ENCODE assay signal across 25 cellular contexts in genomic region chr2:184520441-184520840, GRCh38.
"Had no signal": no experiment of that assay in that cellular context is flagged by ENCODE, and none has a peak within 500 bp of the region (broad histone marks: within the 10 kb centered on the region; RNA-seq: fewer than 3 reads in every experiment).

No MANE protein-coding gene starts in this region.

- DNase-seq: nephron progenitor cell; nucleus accumbens; pancreas; psoas muscle; right cardiac atrium; right lobe of liver; sigmoid colon; small intestine; stimulated activated CD4-positive, alpha-beta T cell treated with anti-CD3 and anti-CD28 coated beads, Interleukin-15, amount 100 ng/mL, for 24 hours; stimulated activated CD4-positive, alpha-beta T cell treated with anti-CD3 and anti-CD28 coated beads, Interleukin-2, amount 100 ng/mL, for 24 hours; stimulated activated CD4-positive, alpha-beta T cell treated with anti-CD3 and anti-CD28 coated beads, Interleukin-2, amount 100 ng/mL, for 48 hours; stimulated activated CD4-positive, alpha-beta T cell treated with anti-CD3 and anti-CD28 coated beads, Interleukin-4, amount 100 ng/mL, for 24 hours; stimulated activated naive B cell treated with anti-CD40 and anti-IgM and Interleukin-4, amounts not matched to agents 10 μg/mL and 1 μg/mL and 100 μg/mL, for 72 hours; stimulated activated naive CD4-positive, alpha-beta T cell treated with Interleukin-2 at 50 U/mL for 16 hours; stomach; thyroid gland; trophoblast cell; upper lobe of left lung had no signal

- ATAC-seq: natural killer cell treated with Interleukin-12 subunit alpha and Interleukin-12 subunit beta and Interleukin-15 and Interleukin-18, amount 100 ng/mL, for 72 hours; pancreas; psoas muscle; right cardiac atrium; right lobe of liver; stimulated activated effector memory CD8-positive, alpha-beta T cell treated with anti-CD3 and anti-CD28 coated beads, Interleukin-12 subunit alpha, Interleukin-12 subunit beta, amount 100 ng/mL, for 72 hours; stimulated activated naive B cell treated with anti-CD40 and anti-IgM and Interleukin-4, amounts not matched to agents 10 μg/mL and 1 μg/mL and 100 μg/mL, for 72 hours had no signal

- FAIRE-seq: pancreas, urothelium cell line had no signal

- H3K4me3 ChIP-seq: pancreas, psoas muscle, right lobe of liver, sigmoid colon, stomach, thoracic aorta, thyroid gland, tibial nerve, upper lobe of left lung, vagina had no signal

- H3K4me1 ChIP-seq: pancreas, psoas muscle, right lobe of liver, sigmoid colon, stomach, thyroid gland, tibial nerve, upper lobe of left lung, vagina had no signal

- H3K36me3 ChIP-seq: neutrophil, pancreas, right lobe of liver, sigmoid colon, stomach, thoracic aorta, thyroid gland, tibial nerve, upper lobe of left lung, vagina had no signal

- H3K27me3 ChIP-seq: neutrophil, pancreas, right lobe of liver, sigmoid colon, stomach, thyroid gland, tibial nerve, upper lobe of left lung, vagina had no signal

- H3K9me3 ChIP-seq: neutrophil, pancreas, sigmoid colon, thoracic aorta, thyroid gland, vagina had no signal

- H3K27ac ChIP-seq: neutrophil, pancreas, psoas muscle, right lobe of liver, sigmoid colon, stomach, thoracic aorta, thyroid gland, tibial nerve, upper lobe of left lung, vagina had no signal
